Comparison of ENCODE assay signal across 23 cellular contexts in the genomic region with DNA sequence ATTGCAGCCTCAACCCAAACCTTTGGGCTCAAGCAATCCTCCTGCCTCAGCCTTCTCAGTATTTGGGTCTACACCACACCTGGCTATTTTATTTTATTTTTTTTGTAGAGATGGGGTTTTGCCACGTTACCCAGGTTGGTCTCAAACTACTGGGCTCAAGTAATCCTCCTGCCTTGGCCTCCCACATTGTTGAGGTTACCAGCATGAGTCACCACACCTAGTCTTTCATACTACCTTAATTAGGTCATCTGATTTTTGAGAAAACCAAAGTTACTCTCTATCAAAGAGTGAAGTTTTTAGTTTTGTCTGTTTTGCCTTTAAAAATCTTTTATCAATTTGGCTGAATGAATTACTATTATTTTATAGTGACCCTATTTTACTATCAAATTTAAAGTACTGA.
"Had no signal": no experiment of that assay in that cellular context is flagged by ENCODE, and none has a peak within 500 bp of the region (broad histone marks: within the 10 kb centered on the region; RNA-seq: fewer than 3 reads in every experiment).

No MANE protein-coding gene starts in this region.

- FAIRE-seq: HepG2 had no signal

- DNase-seq: IMR-90, Karpas-422, KG1, MV-4-11, NCI-H1048, NCI-H1105, NCI-H1417, NCI-H1436 treated with DMSO at 0.1 percent for 48 hours, NCI-H1694, NCI-H187 treated with DMSO at 0.1 percent for 48 hours, NCI-H2029 treated with DMSO at 0.1 percent for 48 hours, NCI-H2171 treated with DMSO at 0.1 percent for 48 hours, NCI-H345, NCI-H446 treated with DMSO at 0.1 percent for 48 hours, NCI-H510A treated with DMSO at 0.1 percent for 48 hours, NCI-H526, SHP77 treated with DMSO at 0.1 percent for 48 hours, SJCRH30 had no signal

- ATAC-seq: HepG2, Panc1, Right ventricle myocardium inferior, SK-N-SH treated with all-trans-retinoic acid at 6 μM for 48 hours had no signal

- H3K9me3 ChIP-seq: SJCRH30 had no signal

- H3K27ac ChIP-seq: RWPE1, SJCRH30 had no signal

- H3K4me3 ChIP-seq: SJCRH30 had no signal

- H3K4me1 ChIP-seq: SJCRH30 had no signal

- H3K36me3 ChIP-seq: SJCRH30 had no signal

- H3K27me3 ChIP-seq: SJCRH30 had no signal
